ENCODE assay signal across 23 cellular contexts in genomic region chr15:77549552-77550274, GRCh38.
"Had no signal": no experiment of that assay in that cellular context is flagged by ENCODE, and none has a peak within 500 bp of the region (broad histone marks: within the 10 kb centered on the region; RNA-seq: fewer than 3 reads in every experiment).

No MANE protein-coding gene starts in this region.

- H3K36me3 ChIP-seq: adrenal gland, breast epithelium had no signal

- H3K27me3 ChIP-seq: adrenal gland, body of pancreas, breast epithelium had no signal

- H3K27ac ChIP-seq: adrenal gland, body of pancreas, breast epithelium, SK-N-MC had no signal

- FAIRE-seq: astrocyte had no signal

- H3K9me3 ChIP-seq: adrenal gland, body of pancreas, breast epithelium had no signal

- H3K4me3 ChIP-seq: adrenal gland, body of pancreas, breast epithelium, SK-N-MC had no signal

- H3K4me1 ChIP-seq: adrenal gland, body of pancreas, breast epithelium had no signal

- DNase-seq: activated CD4-positive, alpha-beta T cell treated with anti-CD3 and anti-CD28 coated beads for 36 hours; activated CD4-positive, alpha-beta T cell treated with anti-CD3 and anti-CD28 coated beads, Interleukin-2, amount 10 ng/mL, durations not matched to agents 7 days and 5 days; activated CD4-positive, alpha-beta T cell treated with anti-CD3 and anti-CD28 coated beads, Interleukin-2, amount 50 U/mL, for 48 hours; activated CD8-positive, alpha-beta T cell treated with anti-CD3 and anti-CD28 coated beads, Interleukin-2, amount 10 ng/mL, durations not matched to agents 7 days and 5 days; activated gamma-delta T cell treated with Interleukin-2 at 50 U/mL for 16 hours; activated naive CD4-positive, alpha-beta T cell treated with anti-CD3 and anti-CD28 coated beads for 36 hours; activated T-cell treated with anti-CD3 and anti-CD28 coated beads, Interleukin-2, amount 50 U/mL, for 24 hours; adrenal gland; body of pancreas; NCI-H1092 treated with DMSO at 0.1 percent for 48 hours; NCI-H1417; NCI-H146; NCI-H187; NCI-H2081; NCI-H345; OCI-M1; Right ventricle myocardium superior; T1000 had no signal

- ATAC-seq: activated CD4-positive, alpha-beta T cell treated with anti-CD3 and anti-CD28 coated beads for 36 hours; activated CD4-positive, CD25-positive, alpha-beta regulatory T cell treated with anti-CD3 and anti-CD28 coated beads, Interleukin-2, amount 50 U/mL, for 24 hours; activated CD8-positive, alpha-beta T cell treated with anti-CD3 and anti-CD28 coated beads, Interleukin-2, amount 10 ng/mL, durations not matched to agents 7 days and 5 days; activated naive CD4-positive, alpha-beta T cell treated with anti-CD3 and anti-CD28 coated beads, Interleukin-2, amount 50 U/mL, for 72 hours; body of pancreas had no signal
